ENCODE assay signal across 8 cellular contexts in genomic region chr5:90529939-90530677, GRCh38. TPM values are rescaled to one million over a fixed set of nuclear protein-coding genes. Genes with fewer than 3 reads are reported as not detected.
A peak's percentile ranks its signal among the peaks of the same experiment; 100 is the strongest.
DNase-seq lines count a peak whose midpoint lies in the region; ATAC-seq, FAIRE-seq and TF ChIP-seq lines count a peak whose summit lies in the region.

No MANE protein-coding gene starts in this region.

- DNase-seq in D721Med (ENCODE audit: insufficient read length, low spot score) (no peak), HK-2 (ENCODE audit: unreplicated experiment) (peak; percentile 45), NOMO-1 treated with dmso at 0.1 percent for 144 hours (lab: John Stamatoyannopoulos, UW; ENCODE audit: unreplicated experiment) (peak; percentile 63), foreskin melanocyte (peak; percentile 71), suprapubic skin (ENCODE audit: low spot score in 2 of 2) (peak in 1 of 2 donors; percentile 71)

- H3K27me3 Mint-ChIP-seq in activated T-helper 17 cell treated with anti-CD3 and anti-CD28 coated beads, Interleukin-2, amount 50 U/mL, for 72 hours = peaks cover 18% of the 10 kb centered on the region

- TF ChIP-seq POLR2A in suprapubic skin (IDR thresholded peaks at IDR 0.05) = no peak

- peak overlapping the region; percentile 81 for H2AFZ ChIP-seq in neuron (ENCODE audit: low read depth, low read length)

- peak overlapping the region; percentile 88 for H3K27ac ChIP-seq in suprapubic skin

- peak overlapping the region; percentile 99 for H3K4me3 Mint-ChIP-seq in activated T-helper 17 cell treated with anti-CD3 and anti-CD28 coated beads, Interleukin-2, amount 50 U/mL, for 72 hours

- H3K27ac Mint-ChIP-seq in activated T-helper 17 cell treated with anti-CD3 and anti-CD28 coated beads, Interleukin-2, amount 50 U/mL, for 72 hours = peak overlapping the region; percentile 98

- TF ChIP-seq CTCF in D721Med (IDR thresholded peaks at IDR 0.05; ENCODE audit: insufficient read depth, missing control alignments) (peak; percentile 82), suprapubic skin (IDR thresholded peaks at IDR 0.05) (peak; percentile 19 to 57)

- 4% methylated on average over 13 of the region's 13 CpGs for WGBS in suprapubic skin

- peak; percentile 32 for FAIRE-seq in D721Med (lab: Jason Lieb, UNC)

- H3K4me1 Mint-ChIP-seq in activated T-helper 17 cell treated with anti-CD3 and anti-CD28 coated beads, Interleukin-2, amount 50 U/mL, for 72 hours = peaks cover 16% of the 10 kb centered on the region

- H3K36me3 ChIP-seq in neuron (ENCODE audit: insufficient read depth, low read length) = peaks cover 2% of the 10 kb centered on the region
- no peaks in the 10 kb centered on the region for H3K36me3 ChIP-seq in suprapubic skin

- peak; percentile 41 for ATAC-seq in GM19467 (IDR thresholded peaks at IDR 0.05; ENCODE audit: unreplicated experiment)
- ATAC-seq in activated T-helper 17 cell treated with anti-CD3 and anti-CD28 coated beads, Interleukin-2, amount 50 U/mL, for 72 hours (replicated peaks) = peak; percentile 64

- peaks cover 40% of the 10 kb centered on the region for H3K4me1 ChIP-seq in neuron (ENCODE audit: insufficient read depth, low read length)
- peaks cover 38% of the 10 kb centered on the region for H3K4me1 ChIP-seq in suprapubic skin

- H3K9me3 ChIP-seq in neuron (ENCODE audit: low read length) (no peaks in the 10 kb centered on the region), suprapubic skin (no peaks in the 10 kb centered on the region)

- H3K27me3 ChIP-seq in neuron (ENCODE audit: insufficient read depth, low read length) (no peaks in the 10 kb centered on the region), suprapubic skin (peaks cover 7% of the 10 kb centered on the region)

- H3K4me3 ChIP-seq in neuron (ENCODE audit: low read length) = peak overlapping the region; percentile 95
- H3K4me3 ChIP-seq in suprapubic skin = peak overlapping the region; percentile 75

- no peaks in the 10 kb centered on the region for H3K9me3 Mint-ChIP-seq in activated T-helper 17 cell treated with anti-CD3 and anti-CD28 coated beads, Interleukin-2, amount 50 U/mL, for 72 hours

- TF ChIP-seq EP300 in suprapubic skin (IDR thresholded peaks at IDR 0.05) = no peak

- H3K36me3 Mint-ChIP-seq in activated T-helper 17 cell treated with anti-CD3 and anti-CD28 coated beads, Interleukin-2, amount 50 U/mL, for 72 hours (ENCODE audit: low read depth) = peaks cover 34% of the 10 kb centered on the region

RNA-seq across cellular contexts. Expression of gene LYSMD3, which starts 0.7 kb away (rescaled TPM):
- 10 to 100 TPM; 17.0 to 23.5 TPM for total RNA-seq in activated T-helper 17 cell treated with anti-CD3 and anti-CD28 coated beads, Interleukin-2, amount 50 U/mL, for 72 hours
- total RNA-seq in suprapubic skin = 10 to 100 TPM in 1 of 4 donors, 1 to 10 TPM in 3; 6.4 to 13.7 (median 8.4) TPM

RNA-seq across cellular contexts. Expression of gene ADGRV1, which starts 28.5 kb away (rescaled TPM):
- total RNA-seq in activated T-helper 17 cell treated with anti-CD3 and anti-CD28 coated beads, Interleukin-2, amount 50 U/mL, for 72 hours = under 1 TPM; 0.45 to 0.74 TPM
- 1 to 10 TPM; 2.5 to 7.5 (median 4.5) TPM for total RNA-seq in suprapubic skin

RNA-seq across cellular contexts. Expression of gene POLR3G, which starts 55.4 kb away (rescaled TPM):
- 10 to 100 TPM in 1 of 2 donors, 1 to 10 TPM in 1; 5.3 to 22.9 TPM for total RNA-seq in activated T-helper 17 cell treated with anti-CD3 and anti-CD28 coated beads, Interleukin-2, amount 50 U/mL, for 72 hours
- 1 to 10 TPM; 3.2 to 7.3 (median 4.9) TPM for total RNA-seq in suprapubic skin

RNA-seq across cellular contexts. Expression of gene MBLAC2, which starts 55.5 kb away (rescaled TPM):
- total RNA-seq in activated T-helper 17 cell treated with anti-CD3 and anti-CD28 coated beads, Interleukin-2, amount 50 U/mL, for 72 hours = 1 to 10 TPM; 2.4 to 3.5 TPM
- total RNA-seq in suprapubic skin = 10 to 100 TPM in 2 of 4 donors, 1 to 10 TPM in 2; 6.0 to 10.3 (median 9.9) TPM
